12 cellular contexts compared by ENCODE assay signal in the genomic region with DNA sequence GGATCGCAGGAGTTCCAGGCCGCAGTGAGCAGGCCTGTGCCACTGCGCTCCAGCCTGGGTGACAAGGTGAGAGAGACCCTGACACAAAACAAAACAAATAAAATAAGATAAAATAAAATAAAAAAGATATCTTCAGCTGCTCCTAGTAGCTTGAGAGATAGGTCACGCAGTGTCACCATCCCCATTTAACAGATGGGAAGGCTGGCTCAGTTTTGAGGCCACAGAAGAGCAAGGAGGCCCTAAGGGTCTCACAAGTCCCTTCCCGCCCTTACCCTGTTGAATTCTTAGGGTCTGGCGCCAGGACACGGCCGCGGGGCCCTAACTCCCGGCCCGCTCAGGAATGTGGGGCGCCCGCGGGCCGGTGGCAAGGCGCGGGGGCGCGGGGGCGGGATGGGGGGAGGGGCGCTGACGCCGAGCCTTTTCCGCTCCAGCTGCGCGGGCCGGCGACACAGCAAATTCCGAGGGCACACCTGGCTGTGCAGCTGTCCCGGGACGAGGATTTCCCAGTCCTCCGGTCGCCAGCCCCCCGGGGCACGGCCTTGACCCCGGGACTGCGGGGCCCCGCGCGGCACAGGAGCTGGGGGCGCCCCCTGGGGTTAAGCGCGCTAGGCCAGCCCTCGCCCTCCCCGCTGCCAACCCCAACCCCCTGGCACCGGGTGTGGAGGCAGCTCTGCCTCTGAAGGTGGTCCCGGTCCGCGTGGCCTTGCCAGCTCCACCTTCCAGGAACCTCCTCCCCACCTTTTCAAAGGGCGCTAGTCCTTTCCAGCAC. TPM values are rescaled to one million over a fixed set of nuclear protein-coding genes. Genes with fewer than 3 reads are reported as not detected.
DNase-seq lines count a peak whose midpoint lies in the region; ATAC-seq, FAIRE-seq and TF ChIP-seq lines count a peak whose summit lies in the region.
"Had no signal": no experiment of that assay in that cellular context is flagged by ENCODE, and none has a peak within 500 bp of the region (broad histone marks: within the 10 kb centered on the region; RNA-seq: fewer than 3 reads in every experiment).

No MANE protein-coding gene starts in this region.

- no peak overlapping the region for H3K4me3 ChIP-seq in body of pancreas
- H3K4me3 ChIP-seq in mesenchymal stem cell (ENCODE audit: insufficient read depth in 1 of 2, low read depth in 1 of 2, low read length in 2 of 2): no peak overlapping the region
- peak overlapping the region; percentile 25 for H3K4me3 ChIP-seq in upper lobe of right lung
- H3K4me3 ChIP-seq in small intestine (ENCODE audit: low read depth in 1 of 2, low read length in 2 of 2): peak overlapping the region in 1 of 2 donors; percentile 43
- H3K4me3 ChIP-seq: lung, thyroid gland had no signal

- H2AK5ac ChIP-seq in mesenchymal stem cell (ENCODE audit: low read length, severe bottlenecking): no peak overlapping the region

- H2AFZ ChIP-seq in mesenchymal stem cell (ENCODE audit: low read depth, low read length): no peak overlapping the region

- no peak for FAIRE-seq in small intestine (lab: Jason Lieb, UNC)

- no peaks in the 10 kb centered on the region for H3K36me3 ChIP-seq in body of pancreas (replicated peaks in 1 of 2; ENCODE audit: insufficient read depth in 1 of 2, low read depth in 2 of 2)
- H3K36me3 ChIP-seq in mesenchymal stem cell (ENCODE audit: control insufficient read depth in 1 of 2, insufficient read depth in 2 of 2, low read depth in 1 of 2, low read length in 2 of 2): no peaks in the 10 kb centered on the region
- H3K36me3 ChIP-seq in upper lobe of right lung: no peaks in the 10 kb centered on the region
- H3K36me3 ChIP-seq in small intestine (ENCODE audit: control insufficient read depth in 2 of 2, insufficient read depth in 2 of 2, low read length in 2 of 2): no peaks in the 10 kb centered on the region
- H3K36me3 ChIP-seq: thyroid gland had no signal

- no peak overlapping the region for H3K18ac ChIP-seq in mesenchymal stem cell (ENCODE audit: low read depth in 1 of 2, low read length in 2 of 2)

- peak overlapping the region in 1 of 4 donors; percentile 24 for H3K27ac ChIP-seq in body of pancreas
- no peak overlapping the region for H3K27ac ChIP-seq in mesenchymal stem cell (ENCODE audit: low read length, poor library complexity, severe bottlenecking)
- no peak overlapping the region for H3K27ac ChIP-seq in upper lobe of right lung
- no peak overlapping the region for H3K27ac ChIP-seq in small intestine (ENCODE audit: low read depth in 1 of 2, low read length in 1 of 2)
- H3K27ac ChIP-seq: C4-2B, thyroid gland had no signal

- no peak overlapping the region for H4K8ac ChIP-seq in mesenchymal stem cell (ENCODE audit: low read length)

- H3K4me1 ChIP-seq in body of pancreas (peaks cover 8% of the 10 kb centered on the region), mesenchymal stem cell (ENCODE audit: control insufficient read depth, insufficient read depth, low read depth, low read length) (peaks cover 13% of the 10 kb centered on the region), upper lobe of right lung (peaks cover 5% of the 10 kb centered on the region), small intestine (ENCODE audit: control insufficient read depth in 2 of 2, insufficient read depth in 1 of 2, low read depth in 1 of 2, low read length in 1 of 2) (no peaks in the 10 kb centered on the region)

- TF ChIP-seq CTCF in body of pancreas (IDR thresholded peaks at IDR 0.05) (no peak), upper lobe of right lung (IDR thresholded peaks at IDR 0.05) (no peak)

- no peak overlapping the region for H2BK120ac ChIP-seq in mesenchymal stem cell (ENCODE audit: low read depth, low read length)

- no peak overlapping the region for H3K9ac ChIP-seq in mesenchymal stem cell (ENCODE audit: low read length)

- DNase-seq in Right ventricle myocardium inferior (ENCODE audit: missing footprints) (no peak), left cardiac atrium (no peak), body of pancreas (peak; percentile 28 to 50 (median 30)), mesenchymal stem cell (no peak), upper lobe of right lung (peak; percentile 60), small intestine (no peak), hippocampal formation (lab: John Stamatoyannopoulos, UW) (no peak)
- DNase-seq in activated effector memory CD4-positive, alpha-beta T cell treated with Interleukin-2 at 50 U/mL for 16 hours: no peak
- DNase-seq: NCI-H1930 had no signal

- WGBS in body of pancreas, 2 donors: 13 to 82% methylated on average over 6 to 50 of the region's 50 CpGs
- 18% methylated on average over 37 of the region's 50 CpGs for WGBS in mesenchymal stem cell
- WGBS in small intestine, 3 donors: 12 to 18% (median 12%) methylated on average over 22 to 50 of the region's 50 CpGs

- no peaks in the 10 kb centered on the region for H3K79me1 ChIP-seq in mesenchymal stem cell (replicated peaks; ENCODE audit: low read length, poor library complexity, severe bottlenecking)

- intact Hi-C loops in Right ventricle myocardium inferior (cut with DNase I): no loop called here
- intact Hi-C loops in left cardiac atrium (cut with DNase I): no loop called here
- intact Hi-C loops in body of pancreas (cut with DNase I): no loop called here
- intact Hi-C loops in upper lobe of right lung (cut with DNase I): no loop called here

- no peak overlapping the region for H2BK12ac ChIP-seq in mesenchymal stem cell (ENCODE audit: low read length in 2 of 2)

- no peak overlapping the region for H2BK15ac ChIP-seq in mesenchymal stem cell (ENCODE audit: low read depth, poor library complexity, severe bottlenecking)

- H3K4me2 ChIP-seq in mesenchymal stem cell (ENCODE audit: low read length, poor library complexity, severe bottlenecking): peak overlapping the region; percentile 42

- TF ChIP-seq POLR2A in body of pancreas (IDR thresholded peaks at IDR 0.05): no peak

- no peak overlapping the region for H3K23ac ChIP-seq in mesenchymal stem cell (ENCODE audit: low read length in 2 of 2)

- H3K9me3 ChIP-seq in body of pancreas: no peaks in the 10 kb centered on the region
- no peaks in the 10 kb centered on the region for H3K9me3 ChIP-seq in mesenchymal stem cell (ENCODE audit: control insufficient read depth, low read length)
- H3K9me3 ChIP-seq in upper lobe of right lung: no peaks in the 10 kb centered on the region
- H3K9me3 ChIP-seq in small intestine (ENCODE audit: control insufficient read depth, low read depth): no peaks in the 10 kb centered on the region
- H3K9me3 ChIP-seq: thyroid gland had no signal

- ATAC-seq in Right ventricle myocardium inferior: peak; percentile 28
- ATAC-seq in left cardiac atrium: no peak
- ATAC-seq in body of pancreas: peak; percentile 47
- ATAC-seq in upper lobe of right lung: peak; percentile 45

- H4K91ac ChIP-seq in mesenchymal stem cell (ENCODE audit: low read length): no peak overlapping the region

- H3K27me3 ChIP-seq in body of pancreas (no peaks in the 10 kb centered on the region), mesenchymal stem cell (ENCODE audit: control insufficient read depth in 1 of 2, insufficient read depth in 1 of 2, low read length in 2 of 2) (peaks cover 0 to 23% of the 10 kb centered on the region in 2 experiments), upper lobe of right lung (peaks cover 36% of the 10 kb centered on the region), small intestine (ENCODE audit: control insufficient read depth in 2 of 2, insufficient read depth in 2 of 2, low read length in 2 of 2) (no peaks in the 10 kb centered on the region)
- H3K27me3 ChIP-seq: thyroid gland had no signal

- no peak overlapping the region for H3K4ac ChIP-seq in mesenchymal stem cell (ENCODE audit: low read depth in 1 of 2, low read length in 2 of 2)

- H3K14ac ChIP-seq in mesenchymal stem cell (ENCODE audit: low read length in 2 of 2): no peak overlapping the region

- no peak overlapping the region for H2BK5ac ChIP-seq in mesenchymal stem cell (ENCODE audit: low read depth, low read length, poor library complexity, severe bottlenecking)

RNA-seq across cellular contexts. Expression of a gene that starts 10.3 kb away (rescaled TPM):
- total RNA-seq in Right ventricle myocardium inferior (not detected), left cardiac atrium (not detected), body of pancreas (not detected), upper lobe of right lung (not detected)
- not detected for polyA plus RNA-seq in mesenchymal stem cell (2013, experiment 1 of 2)
- not detected for polyA plus RNA-seq in mesenchymal stem cell (2013, experiment 2 of 2)
- not detected for polyA plus RNA-seq in small intestine
- total RNA-seq: lung, thyroid gland had no signal
- polyA plus RNA-seq: lung had no signal

RNA-seq across cellular contexts. Expression of a gene that starts 15.6 kb away (rescaled TPM):
- total RNA-seq in Right ventricle myocardium inferior: 149 TPM
- 100 to 1,000 TPM in 1 of 2 donors, 10 to 100 TPM in 1; 97.7 to 124 TPM for total RNA-seq in left cardiac atrium
- total RNA-seq in body of pancreas: 10 to 100 TPM in 1 of 2 donors, 1 to 10 TPM in 1; 7.0 to 17.1 TPM
- polyA plus RNA-seq in mesenchymal stem cell (2013, experiment 1 of 2): 4.0 TPM
- 4.0 TPM for polyA plus RNA-seq in mesenchymal stem cell (2013, experiment 2 of 2)
- 12.6 TPM for total RNA-seq in upper lobe of right lung
- 1 to 10 TPM; 2.0 to 6.3 (median 2.7) TPM for polyA plus RNA-seq in small intestine

RNA-seq across cellular contexts. Expression of a gene that starts 28.9 kb away (rescaled TPM):
- total RNA-seq in Right ventricle myocardium inferior (not detected), left cardiac atrium (not detected), body of pancreas (10 to 100 TPM; 28.3 to 28.5 TPM), upper lobe of right lung (0.20 TPM)
- not detected for polyA plus RNA-seq in mesenchymal stem cell (2013, experiment 1 of 2)
- not detected for polyA plus RNA-seq in mesenchymal stem cell (2013, experiment 2 of 2)
- 100 to 1,000 TPM in 1 of 3 donors, 10 to 100 TPM in 2; 56.7 to 124 (median 98.6) TPM for polyA plus RNA-seq in small intestine
- total RNA-seq: thyroid gland had no signal

Comparison
In these comparisons a context has a peak if more than half of its experiments do, and no peak if none do; other contexts are left out.
1. ATAC-seq: peak in Right ventricle myocardium inferior (single experiment), body of pancreas (single experiment) and upper lobe of right lung (single experiment); none in left cardiac atrium (0 of 2).
2. DNase-seq: peak in body of pancreas (4 of 4) and upper lobe of right lung (single experiment); none in Right ventricle myocardium inferior (single experiment), left cardiac atrium (single experiment), mesenchymal stem cell (single experiment), small intestine (single experiment), hippocampal formation (0 of 2) and activated effector memory CD4-positive, alpha-beta T cell treated with Interleukin-2 at 50 U/mL for 16 hours (single experiment).
3. RNA of a gene that starts 28.9 kb away (total RNA-seq): 28.3 to 28.5 TPM in body of pancreas; 0.20 TPM in upper lobe of right lung (single experiment), not detected in Right ventricle myocardium inferior (single experiment) and not detected in left cardiac atrium; every median in the first group is over 10 times any median in the second.